In genomic region chr17:75978938-75979704, GRCh38 we compare ENCODE assay signal across 8 cellular contexts. TPM values are rescaled to one million over a fixed set of nuclear protein-coding genes. Genes with fewer than 3 reads are reported as not detected.
DNase-seq lines count a peak whose midpoint lies in the region; ATAC-seq and TF ChIP-seq lines count a peak whose summit lies in the region.

TSS of gene ACOX1 (minus strand) at chr17:75979166. CDS start at chr17:75979073, 93 bp downstream.
A gene with protein sequence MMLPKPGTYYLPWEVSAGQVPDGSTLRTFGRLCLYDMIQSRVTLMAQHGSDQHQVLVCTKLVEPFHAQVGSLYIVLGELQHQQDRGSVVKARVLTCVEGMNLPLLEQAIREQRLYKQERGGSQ (plus strand): TSS chr17:75979240. CDS start chr17:75986193, 6,953 bp downstream.

- peaks cover 59% of the 10 kb centered on the region for H3K4me1 ChIP-seq in Caco-2
- peaks cover 4% of the 10 kb centered on the region for H3K4me1 ChIP-seq in NT2/D1 (ENCODE audit: insufficient read depth, insufficient read length)
- peaks cover 7% of the 10 kb centered on the region for H3K4me1 ChIP-seq in endocrine pancreas (ENCODE audit: control insufficient read depth, insufficient read depth, low read length)
- peaks cover 9% of the 10 kb centered on the region for H3K4me1 ChIP-seq in mesendoderm (ENCODE audit: control insufficient read depth, low read depth, low read length)

- H2BK15ac ChIP-seq in mesendoderm (replicated peaks; ENCODE audit: low read depth) = no peak within 1 kb of the TSS

- no peak within 1 kb of the TSS for H2BK120ac ChIP-seq in mesendoderm (ENCODE audit: low read depth, low read length)

- peaks cover 13% of the 10 kb centered on the region for H3K79me2 ChIP-seq in mesendoderm (ENCODE audit: control insufficient read depth, insufficient read depth, low read length)

- peak within 1 kb of the TSS; percentile 70 for H3K4me2 ChIP-seq in mesendoderm (ENCODE audit: low read length)

- DNase-seq in Caco-2 = peak; percentile 99
- DNase-seq in HUDEP-2 (lab: John Stamatoyannopoulos, UW; ENCODE audit: unreplicated experiment in 76 of 76) = peak in 75 of 76 experiments; percentile 30 to 98 (median 89)
- DNase-seq in NT2/D1 (ENCODE audit: low read depth, low spot score) = peak; percentile 84
- DNase-seq in activated CD8-positive, alpha-beta memory T cell treated with anti-CD3 and anti-CD28 coated beads, Interleukin-2, amount 10 ng/mL, durations not matched to agents 7 days and 5 days = peak; percentile 99
- DNase-seq in mesendoderm = peak; percentile 99
- peak; percentile 94 for DNase-seq in stimulated activated CD8-positive, alpha-beta memory T cell treated with anti-CD3 and anti-CD28 coated beads, Interleukin-15, amount 100 ng/mL, for 1 hour (ENCODE audit: low read depth)

- H2BK5ac ChIP-seq in mesendoderm (ENCODE audit: low read length) = peak within 1 kb of the TSS; percentile 90

- H3K9me3 Mint-ChIP-seq in Caco-2 (ENCODE audit: unreplicated experiment) = no peaks in the 10 kb centered on the region
- no peaks in the 10 kb centered on the region for H3K9me3 Mint-ChIP-seq in activated CD8-positive, alpha-beta memory T cell treated with anti-CD3 and anti-CD28 coated beads, Interleukin-2, amount 10 ng/mL, durations not matched to agents 7 days and 5 days (ENCODE audit: low read depth)

- intact Hi-C loops in Caco-2 (cut with micrococcal nuclease; ENCODE audit: unreplicated experiment) = loop anchor here (1.0 to 10.0 kb wide), 4 partner anchors 9 to 194 kb away; partner anchors contain the start of gene UNK

- POLR2A ChIA-PET in Caco-2 (lab: Charles Lee) = interaction anchor here (0.6 to 1.9 kb wide), 4 partner anchors 9 to 246 kb away, joined by 3 to 10 read pairs (median 4); partner anchors contain the start of gene FBF1

- peak within 1 kb of the TSS; percentile 97 for H3K4me3 Mint-ChIP-seq in Caco-2 (ENCODE audit: unreplicated experiment)
- peak within 1 kb of the TSS; percentile 97 for H3K4me3 Mint-ChIP-seq in activated CD8-positive, alpha-beta memory T cell treated with anti-CD3 and anti-CD28 coated beads, Interleukin-2, amount 10 ng/mL, durations not matched to agents 7 days and 5 days

- H4K8ac ChIP-seq in mesendoderm (ENCODE audit: low read depth, low read length) = peak within 1 kb of the TSS; percentile 98

- peak; percentile 24 to 30 for TF ChIP-seq CTCF in Caco-2 (IDR thresholded peaks at IDR 0.05; ENCODE audit: insufficient read depth in 1 of 2, low read depth in 1 of 2, low read length in 1 of 2, severe bottlenecking in 1 of 2, unreplicated experiment in 1 of 2)

- H2AK5ac ChIP-seq in mesendoderm (ENCODE audit: low read length) = peak within 1 kb of the TSS; percentile 40

- peaks cover 49% of the 10 kb centered on the region for H3K4me1 Mint-ChIP-seq in Caco-2 (ENCODE audit: low read depth, unreplicated experiment)
- peaks cover 40% of the 10 kb centered on the region for H3K4me1 Mint-ChIP-seq in activated CD8-positive, alpha-beta memory T cell treated with anti-CD3 and anti-CD28 coated beads, Interleukin-2, amount 10 ng/mL, durations not matched to agents 7 days and 5 days

- H3K36me3 Mint-ChIP-seq in Caco-2 (ENCODE audit: insufficient read depth, unreplicated experiment) = peaks cover 42% of the 10 kb centered on the region
- H3K36me3 Mint-ChIP-seq in activated CD8-positive, alpha-beta memory T cell treated with anti-CD3 and anti-CD28 coated beads, Interleukin-2, amount 10 ng/mL, durations not matched to agents 7 days and 5 days = peaks cover 8% of the 10 kb centered on the region

- H3K56ac ChIP-seq in mesendoderm (ENCODE audit: low read length) = peak within 1 kb of the TSS; percentile 95

- H3K79me1 ChIP-seq in mesendoderm (ENCODE audit: low read length) = peaks cover 4% of the 10 kb centered on the region

- peak within 1 kb of the TSS; percentile 88 for H3K4me3 ChIP-seq in Caco-2 (ENCODE audit: low read depth, low read length)
- peak within 1 kb of the TSS; percentile 91 for H3K4me3 ChIP-seq in NT2/D1 (ENCODE audit: insufficient read length, low read depth)
- peak within 1 kb of the TSS; percentile 71 for H3K4me3 ChIP-seq in endocrine pancreas (ENCODE audit: control insufficient read depth, insufficient read depth, low read length)
- H3K4me3 ChIP-seq in mesendoderm (ENCODE audit: low read length) = peak within 1 kb of the TSS; percentile 67

- peak within 1 kb of the TSS; percentile 44 for H4K5ac ChIP-seq in mesendoderm (ENCODE audit: low read length)

- H3K9me3 ChIP-seq in Caco-2 (no peaks in the 10 kb centered on the region), NT2/D1 (ENCODE audit: insufficient read depth, low read length) (no peaks in the 10 kb centered on the region), endocrine pancreas (ENCODE audit: control insufficient read depth, low read length) (no peaks in the 10 kb centered on the region)

- WGBS in mesendoderm (ENCODE audit: extremely low coverage, insufficient coverage, low lambda C conversion rate) = no CpG with 5 or more reads among the region's 72 CpGs

- peak within 1 kb of the TSS; percentile 93 for H3K4ac ChIP-seq in mesendoderm (ENCODE audit: low read depth, low read length)

- CTCF ChIA-PET in Caco-2 (lab: Charles Lee) = interaction anchor here (0.6 to 2.0 kb wide), 7 partner anchors 18 to 473 kb away, joined by 3 to 12 read pairs (median 4); partner anchors contain the start of gene CDK3
- CTCF ChIA-PET in activated CD8-positive, alpha-beta memory T cell treated with anti-CD3 and anti-CD28 coated beads, Interleukin-2, amount 10 ng/mL, durations not matched to agents 7 days and 5 days (lab: Charles Lee) = interaction anchor here (0.6 to 1.1 kb wide), 4 partner anchors 21 to 97 kb away, joined by 3 read pairs; partner anchors contain the start of genes CDK3 and MRPL38

- H3K36me3 ChIP-seq in Caco-2 (ENCODE audit: control insufficient read depth, insufficient read depth, low read length) (no peaks in the 10 kb centered on the region), NT2/D1 (ENCODE audit: insufficient read depth, insufficient read length, low read length) (peaks cover 24% of the 10 kb centered on the region), endocrine pancreas (ENCODE audit: control insufficient read depth, insufficient read depth, low read length) (no peaks in the 10 kb centered on the region), mesendoderm (ENCODE audit: control insufficient read depth, insufficient read depth, low read length) (no peaks in the 10 kb centered on the region)

- no peaks in the 10 kb centered on the region for H3K27me3 Mint-ChIP-seq in Caco-2 (ENCODE audit: insufficient read depth, unreplicated experiment)
- H3K27me3 Mint-ChIP-seq in activated CD8-positive, alpha-beta memory T cell treated with anti-CD3 and anti-CD28 coated beads, Interleukin-2, amount 10 ng/mL, durations not matched to agents 7 days and 5 days = no peaks in the 10 kb centered on the region

- peak within 1 kb of the TSS; percentile 92 for H3K9ac ChIP-seq in NT2/D1 (ENCODE audit: insufficient read length, low read depth)
- H3K9ac ChIP-seq in endocrine pancreas (ENCODE audit: control insufficient read depth, insufficient read depth, low read length) = peak within 1 kb of the TSS; percentile 95
- H3K9ac ChIP-seq in mesendoderm (ENCODE audit: low read length) = peak within 1 kb of the TSS; percentile 82

- peak within 1 kb of the TSS; percentile 100 for H3K27ac Mint-ChIP-seq in Caco-2 (ENCODE audit: unreplicated experiment)
- H3K27ac Mint-ChIP-seq in activated CD8-positive, alpha-beta memory T cell treated with anti-CD3 and anti-CD28 coated beads, Interleukin-2, amount 10 ng/mL, durations not matched to agents 7 days and 5 days = peak within 1 kb of the TSS; percentile 99

- BruUV-seq in Caco-2 (replicated peaks; lab: Mats Ljungman, UMichigan) = no TSS peak

- H3K23ac ChIP-seq in mesendoderm (ENCODE audit: low read length) = peak within 1 kb of the TSS; percentile 98

- H3K18ac ChIP-seq in mesendoderm (ENCODE audit: low read length) = peak within 1 kb of the TSS; percentile 97

- no peaks in the 10 kb centered on the region for H3K27me3 ChIP-seq in Caco-2 (replicated peaks; ENCODE audit: control insufficient read depth, insufficient read depth, low read length)
- no peaks in the 10 kb centered on the region for H3K27me3 ChIP-seq in NT2/D1 (ENCODE audit: insufficient read depth, insufficient read length)
- H3K27me3 ChIP-seq in endocrine pancreas (ENCODE audit: control insufficient read depth, insufficient read depth, low read length) = no peaks in the 10 kb centered on the region
- H3K27me3 ChIP-seq in mesendoderm (ENCODE audit: insufficient read depth, low read length, poor library complexity) = no peaks in the 10 kb centered on the region

- ATAC-seq in GM21367 (IDR thresholded peaks at IDR 0.05; ENCODE audit: unreplicated experiment) = peak; percentile 78
- peak; percentile 98 for ATAC-seq in activated CD8-positive, alpha-beta memory T cell treated with anti-CD3 and anti-CD28 coated beads, Interleukin-2, amount 10 ng/mL, durations not matched to agents 7 days and 5 days

- peak within 1 kb of the TSS; percentile 100 for H3K27ac ChIP-seq in mesendoderm (ENCODE audit: low read depth, low read length)

RNA-seq across cellular contexts. Expression of gene ACOX1, which starts in this region (rescaled TPM):
- total RNA-seq in Caco-2 (2022) = 43.7 and 48.3 TPM in 2 replicates
- 10 to 100 TPM; 28.8 to 33.8 TPM for total RNA-seq in activated CD8-positive, alpha-beta memory T cell treated with anti-CD3 and anti-CD28 coated beads, Interleukin-2, amount 10 ng/mL, durations not matched to agents 7 days and 5 days
- polyA plus RNA-seq in mesendoderm (2013, experiment 1 of 2) = 11.1 TPM
- 10.8 TPM for polyA plus RNA-seq in mesendoderm (2013, experiment 2 of 2)

RNA-seq across cellular contexts. Expression of the second gene that starts in this region (rescaled TPM):
- 19.1 and 20.3 TPM in 2 replicates for total RNA-seq in Caco-2 (2022)
- total RNA-seq in activated CD8-positive, alpha-beta memory T cell treated with anti-CD3 and anti-CD28 coated beads, Interleukin-2, amount 10 ng/mL, durations not matched to agents 7 days and 5 days = 10 to 100 TPM; 13.3 to 15.1 TPM
- 16.1 TPM for polyA plus RNA-seq in mesendoderm (2013, experiment 1 of 2)
- polyA plus RNA-seq in mesendoderm (2013, experiment 2 of 2) = 15.1 TPM

Comparison
In these comparisons a context has a peak if more than half of its experiments do, and no peak if none do; other contexts are left out.
1. Peak in every context shown above with its lines: DNase-seq, ATAC-seq, H3K4me3 ChIP-seq and H3K27ac ChIP-seq.